In the genomic region with DNA sequence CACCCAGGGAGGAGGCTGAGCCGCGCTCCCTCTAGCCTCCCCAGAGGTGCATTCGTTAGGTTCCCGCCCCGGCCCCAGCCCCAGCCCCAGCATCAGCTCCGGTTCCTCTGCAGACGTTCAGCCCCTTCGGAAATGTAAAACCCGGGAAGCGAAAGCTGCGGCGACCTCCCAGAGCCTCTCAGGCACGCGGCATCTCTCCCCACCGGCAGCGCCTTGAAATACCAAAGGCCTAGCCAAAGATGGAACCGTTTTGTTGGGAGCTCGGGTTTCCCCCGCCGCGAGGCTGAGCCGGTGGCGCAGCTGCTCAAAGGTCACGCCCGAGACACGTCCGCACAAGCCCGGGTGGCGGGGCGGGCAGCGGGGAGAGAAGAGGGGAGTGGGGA, we compare ENCODE assay signal across 1 cellular context.
TF ChIP-seq lines count a peak whose summit lies in the region.

No MANE protein-coding gene starts in this region.

TF ChIP-seq in HepG2, 621 proteins besides CTCF, POLR2A, EP300 and RAD21 (continued from another document and continues in another):
- TF ChIP-seq, protein P1, sequence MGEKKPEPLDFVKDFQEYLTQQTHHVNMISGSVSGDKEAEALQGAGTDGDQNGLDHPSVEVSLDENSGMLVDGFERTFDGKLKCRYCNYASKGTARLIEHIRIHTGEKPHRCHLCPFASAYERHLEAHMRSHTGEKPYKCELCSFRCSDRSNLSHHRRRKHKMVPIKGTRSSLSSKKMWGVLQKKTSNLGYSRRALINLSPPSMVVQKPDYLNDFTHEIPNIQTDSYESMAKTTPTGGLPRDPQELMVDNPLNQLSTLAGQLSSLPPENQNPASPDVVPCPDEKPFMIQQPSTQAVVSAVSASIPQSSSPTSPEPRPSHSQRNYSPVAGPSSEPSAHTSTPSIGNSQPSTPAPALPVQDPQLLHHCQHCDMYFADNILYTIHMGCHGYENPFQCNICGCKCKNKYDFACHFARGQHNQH (CRISPR knock-in tag; IDR thresholded peaks at IDR 0.05): no peak
- TF ChIP-seq ZNF160 (CRISPR knock-in tag; IDR thresholded peaks at IDR 0.05): no peak
- TF ChIP-seq, protein P2, sequence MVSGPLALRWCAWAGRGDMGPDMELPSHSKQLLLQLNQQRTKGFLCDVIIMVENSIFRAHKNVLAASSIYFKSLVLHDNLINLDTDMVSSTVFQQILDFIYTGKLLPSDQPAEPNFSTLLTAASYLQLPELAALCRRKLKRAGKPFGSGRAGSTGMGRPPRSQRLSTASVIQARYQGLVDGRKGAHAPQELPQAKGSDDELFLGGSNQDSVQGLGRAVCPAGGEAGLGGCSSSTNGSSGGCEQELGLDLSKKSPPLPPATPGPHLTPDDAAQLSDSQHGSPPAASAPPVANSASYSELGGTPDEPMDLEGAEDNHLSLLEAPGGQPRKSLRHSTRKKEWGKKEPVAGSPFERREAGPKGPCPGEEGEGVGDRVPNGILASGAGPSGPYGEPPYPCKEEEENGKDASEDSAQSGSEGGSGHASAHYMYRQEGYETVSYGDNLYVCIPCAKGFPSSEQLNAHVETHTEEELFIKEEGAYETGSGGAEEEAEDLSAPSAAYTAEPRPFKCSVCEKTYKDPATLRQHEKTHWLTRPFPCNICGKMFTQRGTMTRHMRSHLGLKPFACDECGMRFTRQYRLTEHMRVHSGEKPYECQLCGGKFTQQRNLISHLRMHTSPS (CRISPR knock-in tag; IDR thresholded peaks at IDR 0.05; ENCODE audit: low read depth): no peak
- TF ChIP-seq, protein P3, sequence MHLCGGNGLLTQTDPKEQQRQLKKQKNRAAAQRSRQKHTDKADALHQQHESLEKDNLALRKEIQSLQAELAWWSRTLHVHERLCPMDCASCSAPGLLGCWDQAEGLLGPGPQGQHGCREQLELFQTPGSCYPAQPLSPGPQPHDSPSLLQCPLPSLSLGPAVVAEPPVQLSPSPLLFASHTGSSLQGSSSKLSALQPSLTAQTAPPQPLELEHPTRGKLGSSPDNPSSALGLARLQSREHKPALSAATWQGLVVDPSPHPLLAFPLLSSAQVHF (CRISPR knock-in tag; IDR thresholded peaks at IDR 0.05): no peak
- no peak for TF ChIP-seq ZNF225 (CRISPR knock-in tag; IDR thresholded peaks at IDR 0.05)
- TF ChIP-seq, protein P4, sequence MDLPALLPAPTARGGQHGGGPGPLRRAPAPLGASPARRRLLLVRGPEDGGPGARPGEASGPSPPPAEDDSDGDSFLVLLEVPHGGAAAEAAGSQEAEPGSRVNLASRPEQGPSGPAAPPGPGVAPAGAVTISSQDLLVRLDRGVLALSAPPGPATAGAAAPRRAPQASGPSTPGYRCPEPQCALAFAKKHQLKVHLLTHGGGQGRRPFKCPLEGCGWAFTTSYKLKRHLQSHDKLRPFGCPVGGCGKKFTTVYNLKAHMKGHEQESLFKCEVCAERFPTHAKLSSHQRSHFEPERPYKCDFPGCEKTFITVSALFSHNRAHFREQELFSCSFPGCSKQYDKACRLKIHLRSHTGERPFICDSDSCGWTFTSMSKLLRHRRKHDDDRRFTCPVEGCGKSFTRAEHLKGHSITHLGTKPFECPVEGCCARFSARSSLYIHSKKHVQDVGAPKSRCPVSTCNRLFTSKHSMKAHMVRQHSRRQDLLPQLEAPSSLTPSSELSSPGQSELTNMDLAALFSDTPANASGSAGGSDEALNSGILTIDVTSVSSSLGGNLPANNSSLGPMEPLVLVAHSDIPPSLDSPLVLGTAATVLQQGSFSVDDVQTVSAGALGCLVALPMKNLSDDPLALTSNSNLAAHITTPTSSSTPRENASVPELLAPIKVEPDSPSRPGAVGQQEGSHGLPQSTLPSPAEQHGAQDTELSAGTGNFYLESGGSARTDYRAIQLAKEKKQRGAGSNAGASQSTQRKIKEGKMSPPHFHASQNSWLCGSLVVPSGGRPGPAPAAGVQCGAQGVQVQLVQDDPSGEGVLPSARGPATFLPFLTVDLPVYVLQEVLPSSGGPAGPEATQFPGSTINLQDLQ (CRISPR knock-in tag; IDR thresholded peaks at IDR 0.05): no peak
- no peak for TF ChIP-seq ZNF138 (CRISPR knock-in tag; IDR thresholded peaks at IDR 0.05; ENCODE audit: low read depth)
- TF ChIP-seq RFX3 (CRISPR knock-in tag; IDR thresholded peaks at IDR 0.05): no peak
- no peak for TF ChIP-seq ZNF567 (CRISPR knock-in tag; IDR thresholded peaks at IDR 0.05; ENCODE audit: borderline replicate concordance)
- TF ChIP-seq MTA3 (CRISPR knock-in tag; IDR thresholded peaks at IDR 0.05): no peak
- no peak for TF ChIP-seq TSC22D2 (CRISPR knock-in tag; IDR thresholded peaks at IDR 0.05; ENCODE audit: borderline replicate concordance)
- no peak for TF ChIP-seq LCORL (IDR thresholded peaks at IDR 0.05)
- peak; percentile 51; the same call in 1 of the 2 replicates for TF ChIP-seq LCORL (CRISPR knock-in tag; IDR thresholded peaks at IDR 0.05)
- no peak for TF ChIP-seq ZNF766 (CRISPR knock-in tag; IDR thresholded peaks at IDR 0.05; ENCODE audit: borderline replicate concordance)
- TF ChIP-seq IRF2 (CRISPR knock-in tag; IDR thresholded peaks at IDR 0.05): no peak
- no peak for TF ChIP-seq KAT7 (CRISPR knock-in tag; IDR thresholded peaks at IDR 0.05; ENCODE audit: borderline replicate concordance)
- no peak for TF ChIP-seq ZNF883 (CRISPR knock-in tag; IDR thresholded peaks at IDR 0.05; ENCODE audit: not compliant biosample characterization)
- TF ChIP-seq, protein P5, sequence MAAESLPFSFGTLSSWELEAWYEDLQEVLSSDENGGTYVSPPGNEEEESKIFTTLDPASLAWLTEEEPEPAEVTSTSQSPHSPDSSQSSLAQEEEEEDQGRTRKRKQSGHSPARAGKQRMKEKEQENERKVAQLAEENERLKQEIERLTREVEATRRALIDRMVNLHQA (CRISPR knock-in tag; IDR thresholded peaks at IDR 0.05): no peak
- TF ChIP-seq, protein P6, sequence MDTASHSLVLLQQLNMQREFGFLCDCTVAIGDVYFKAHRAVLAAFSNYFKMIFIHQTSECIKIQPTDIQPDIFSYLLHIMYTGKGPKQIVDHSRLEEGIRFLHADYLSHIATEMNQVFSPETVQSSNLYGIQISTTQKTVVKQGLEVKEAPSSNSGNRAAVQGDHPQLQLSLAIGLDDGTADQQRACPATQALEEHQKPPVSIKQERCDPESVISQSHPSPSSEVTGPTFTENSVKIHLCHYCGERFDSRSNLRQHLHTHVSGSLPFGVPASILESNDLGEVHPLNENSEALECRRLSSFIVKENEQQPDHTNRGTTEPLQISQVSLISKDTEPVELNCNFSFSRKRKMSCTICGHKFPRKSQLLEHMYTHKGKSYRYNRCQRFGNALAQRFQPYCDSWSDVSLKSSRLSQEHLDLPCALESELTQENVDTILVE (CRISPR knock-in tag; IDR thresholded peaks at IDR 0.05): no peak
- TF ChIP-seq, protein P7, sequence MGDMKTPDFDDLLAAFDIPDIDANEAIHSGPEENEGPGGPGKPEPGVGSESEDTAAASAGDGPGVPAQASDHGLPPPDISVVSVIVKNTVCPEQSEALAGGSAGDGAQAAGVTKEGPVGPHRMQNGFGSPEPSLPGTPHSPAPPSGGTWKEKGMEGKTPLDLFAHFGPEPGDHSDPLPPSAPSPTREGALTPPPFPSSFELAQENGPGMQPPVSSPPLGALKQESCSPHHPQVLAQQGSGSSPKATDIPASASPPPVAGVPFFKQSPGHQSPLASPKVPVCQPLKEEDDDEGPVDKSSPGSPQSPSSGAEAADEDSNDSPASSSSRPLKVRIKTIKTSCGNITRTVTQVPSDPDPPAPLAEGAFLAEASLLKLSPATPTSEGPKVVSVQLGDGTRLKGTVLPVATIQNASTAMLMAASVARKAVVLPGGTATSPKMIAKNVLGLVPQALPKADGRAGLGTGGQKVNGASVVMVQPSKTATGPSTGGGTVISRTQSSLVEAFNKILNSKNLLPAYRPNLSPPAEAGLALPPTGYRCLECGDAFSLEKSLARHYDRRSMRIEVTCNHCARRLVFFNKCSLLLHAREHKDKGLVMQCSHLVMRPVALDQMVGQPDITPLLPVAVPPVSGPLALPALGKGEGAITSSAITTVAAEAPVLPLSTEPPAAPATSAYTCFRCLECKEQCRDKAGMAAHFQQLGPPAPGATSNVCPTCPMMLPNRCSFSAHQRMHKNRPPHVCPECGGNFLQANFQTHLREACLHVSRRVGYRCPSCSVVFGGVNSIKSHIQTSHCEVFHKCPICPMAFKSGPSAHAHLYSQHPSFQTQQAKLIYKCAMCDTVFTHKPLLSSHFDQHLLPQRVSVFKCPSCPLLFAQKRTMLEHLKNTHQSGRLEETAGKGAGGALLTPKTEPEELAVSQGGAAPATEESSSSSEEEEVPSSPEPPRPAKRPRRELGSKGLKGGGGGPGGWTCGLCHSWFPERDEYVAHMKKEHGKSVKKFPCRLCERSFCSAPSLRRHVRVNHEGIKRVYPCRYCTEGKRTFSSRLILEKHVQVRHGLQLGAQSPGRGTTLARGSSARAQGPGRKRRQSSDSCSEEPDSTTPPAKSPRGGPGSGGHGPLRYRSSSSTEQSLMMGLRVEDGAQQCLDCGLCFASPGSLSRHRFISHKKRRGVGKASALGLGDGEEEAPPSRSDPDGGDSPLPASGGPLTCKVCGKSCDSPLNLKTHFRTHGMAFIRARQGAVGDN (CRISPR knock-in tag; IDR thresholded peaks at IDR 0.05): peak; percentile 85
- TF ChIP-seq ZSCAN29 (CRISPR knock-in tag; conservative IDR thresholded peaks at IDR 0.05): no peak
- TF ChIP-seq ATF7-NPFF (CRISPR knock-in tag; IDR thresholded peaks at IDR 0.05; ENCODE audit: low read depth): no peak
- TF ChIP-seq ZNF746 (CRISPR knock-in tag; IDR thresholded peaks at IDR 0.05): peak; percentile 89
- TF ChIP-seq, protein P8, sequence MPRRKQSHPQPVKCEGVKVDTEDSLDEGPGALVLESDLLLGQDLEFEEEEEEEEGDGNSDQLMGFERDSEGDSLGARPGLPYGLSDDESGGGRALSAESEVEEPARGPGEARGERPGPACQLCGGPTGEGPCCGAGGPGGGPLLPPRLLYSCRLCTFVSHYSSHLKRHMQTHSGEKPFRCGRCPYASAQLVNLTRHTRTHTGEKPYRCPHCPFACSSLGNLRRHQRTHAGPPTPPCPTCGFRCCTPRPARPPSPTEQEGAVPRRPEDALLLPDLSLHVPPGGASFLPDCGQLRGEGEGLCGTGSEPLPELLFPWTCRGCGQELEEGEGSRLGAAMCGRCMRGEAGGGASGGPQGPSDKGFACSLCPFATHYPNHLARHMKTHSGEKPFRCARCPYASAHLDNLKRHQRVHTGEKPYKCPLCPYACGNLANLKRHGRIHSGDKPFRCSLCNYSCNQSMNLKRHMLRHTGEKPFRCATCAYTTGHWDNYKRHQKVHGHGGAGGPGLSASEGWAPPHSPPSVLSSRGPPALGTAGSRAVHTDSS (CRISPR knock-in tag; conservative IDR thresholded peaks at IDR 0.05): no peak
- TF ChIP-seq ZNF3 (CRISPR knock-in tag; IDR thresholded peaks at IDR 0.05): no peak
- peak; percentile 55; the same call in 1 of the 2 replicates for TF ChIP-seq ZMYM4 (CRISPR knock-in tag; IDR thresholded peaks at IDR 0.05)
- TF ChIP-seq, protein P9, sequence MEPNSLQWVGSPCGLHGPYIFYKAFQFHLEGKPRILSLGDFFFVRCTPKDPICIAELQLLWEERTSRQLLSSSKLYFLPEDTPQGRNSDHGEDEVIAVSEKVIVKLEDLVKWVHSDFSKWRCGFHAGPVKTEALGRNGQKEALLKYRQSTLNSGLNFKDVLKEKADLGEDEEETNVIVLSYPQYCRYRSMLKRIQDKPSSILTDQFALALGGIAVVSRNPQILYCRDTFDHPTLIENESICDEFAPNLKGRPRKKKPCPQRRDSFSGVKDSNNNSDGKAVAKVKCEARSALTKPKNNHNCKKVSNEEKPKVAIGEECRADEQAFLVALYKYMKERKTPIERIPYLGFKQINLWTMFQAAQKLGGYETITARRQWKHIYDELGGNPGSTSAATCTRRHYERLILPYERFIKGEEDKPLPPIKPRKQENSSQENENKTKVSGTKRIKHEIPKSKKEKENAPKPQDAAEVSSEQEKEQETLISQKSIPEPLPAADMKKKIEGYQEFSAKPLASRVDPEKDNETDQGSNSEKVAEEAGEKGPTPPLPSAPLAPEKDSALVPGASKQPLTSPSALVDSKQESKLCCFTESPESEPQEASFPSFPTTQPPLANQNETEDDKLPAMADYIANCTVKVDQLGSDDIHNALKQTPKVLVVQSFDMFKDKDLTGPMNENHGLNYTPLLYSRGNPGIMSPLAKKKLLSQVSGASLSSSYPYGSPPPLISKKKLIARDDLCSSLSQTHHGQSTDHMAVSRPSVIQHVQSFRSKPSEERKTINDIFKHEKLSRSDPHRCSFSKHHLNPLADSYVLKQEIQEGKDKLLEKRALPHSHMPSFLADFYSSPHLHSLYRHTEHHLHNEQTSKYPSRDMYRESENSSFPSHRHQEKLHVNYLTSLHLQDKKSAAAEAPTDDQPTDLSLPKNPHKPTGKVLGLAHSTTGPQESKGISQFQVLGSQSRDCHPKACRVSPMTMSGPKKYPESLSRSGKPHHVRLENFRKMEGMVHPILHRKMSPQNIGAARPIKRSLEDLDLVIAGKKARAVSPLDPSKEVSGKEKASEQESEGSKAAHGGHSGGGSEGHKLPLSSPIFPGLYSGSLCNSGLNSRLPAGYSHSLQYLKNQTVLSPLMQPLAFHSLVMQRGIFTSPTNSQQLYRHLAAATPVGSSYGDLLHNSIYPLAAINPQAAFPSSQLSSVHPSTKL (CRISPR knock-in tag; IDR thresholded peaks at IDR 0.05): peak; percentile 51
- 0 out of 2 replicates have a peak, but pooled peaks have one; percentile 33 for TF ChIP-seq THAP11 (CRISPR knock-in tag; IDR thresholded peaks at IDR 0.05)
- TF ChIP-seq ZNF775 (CRISPR knock-in tag; IDR thresholded peaks at IDR 0.05; ENCODE audit: borderline replicate concordance): no peak
- TF ChIP-seq, protein P10, sequence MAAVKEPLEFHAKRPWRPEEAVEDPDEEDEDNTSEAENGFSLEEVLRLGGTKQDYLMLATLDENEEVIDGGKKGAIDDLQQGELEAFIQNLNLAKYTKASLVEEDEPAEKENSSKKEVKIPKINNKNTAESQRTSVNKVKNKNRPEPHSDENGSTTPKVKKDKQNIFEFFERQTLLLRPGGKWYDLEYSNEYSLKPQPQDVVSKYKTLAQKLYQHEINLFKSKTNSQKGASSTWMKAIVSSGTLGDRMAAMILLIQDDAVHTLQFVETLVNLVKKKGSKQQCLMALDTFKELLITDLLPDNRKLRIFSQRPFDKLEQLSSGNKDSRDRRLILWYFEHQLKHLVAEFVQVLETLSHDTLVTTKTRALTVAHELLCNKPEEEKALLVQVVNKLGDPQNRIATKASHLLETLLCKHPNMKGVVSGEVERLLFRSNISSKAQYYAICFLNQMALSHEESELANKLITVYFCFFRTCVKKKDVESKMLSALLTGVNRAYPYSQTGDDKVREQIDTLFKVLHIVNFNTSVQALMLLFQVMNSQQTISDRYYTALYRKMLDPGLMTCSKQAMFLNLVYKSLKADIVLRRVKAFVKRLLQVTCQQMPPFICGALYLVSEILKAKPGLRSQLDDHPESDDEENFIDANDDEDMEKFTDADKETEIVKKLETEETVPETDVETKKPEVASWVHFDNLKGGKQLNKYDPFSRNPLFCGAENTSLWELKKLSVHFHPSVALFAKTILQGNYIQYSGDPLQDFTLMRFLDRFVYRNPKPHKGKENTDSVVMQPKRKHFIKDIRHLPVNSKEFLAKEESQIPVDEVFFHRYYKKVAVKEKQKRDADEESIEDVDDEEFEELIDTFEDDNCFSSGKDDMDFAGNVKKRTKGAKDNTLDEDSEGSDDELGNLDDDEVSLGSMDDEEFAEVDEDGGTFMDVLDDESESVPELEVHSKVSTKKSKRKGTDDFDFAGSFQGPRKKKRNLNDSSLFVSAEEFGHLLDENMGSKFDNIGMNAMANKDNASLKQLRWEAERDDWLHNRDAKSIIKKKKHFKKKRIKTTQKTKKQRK (IDR thresholded peaks at IDR 0.05; ENCODE audit: low read length): no peak
- no peak for TF ChIP-seq ZNF10 (CRISPR knock-in tag; IDR thresholded peaks at IDR 0.05; ENCODE audit: borderline replicate concordance, low read depth)
- TF ChIP-seq KLF6 (CRISPR knock-in tag; IDR thresholded peaks at IDR 0.05): no peak
- no peak for TF ChIP-seq ZNF724P (CRISPR knock-in tag; IDR thresholded peaks at IDR 0.05; ENCODE audit: borderline replicate concordance)
- TF ChIP-seq EEA1 (CRISPR knock-in tag; IDR thresholded peaks at IDR 0.05; ENCODE audit: borderline replicate concordance): no peak
- TF ChIP-seq ZNF782 (CRISPR knock-in tag; IDR thresholded peaks at IDR 0.05; ENCODE audit: borderline replicate concordance): no peak
- TF ChIP-seq, protein P11, sequence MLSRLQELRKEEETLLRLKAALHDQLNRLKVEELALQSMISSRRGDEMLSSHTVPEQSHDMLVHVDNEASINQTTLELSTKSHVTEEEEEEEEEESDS (CRISPR knock-in tag; IDR thresholded peaks at IDR 0.05; ENCODE audit: borderline replicate concordance): no peak
- no peak for TF ChIP-seq ZNF777 (CRISPR knock-in tag; IDR thresholded peaks at IDR 0.05)
- no peak for TF ChIP-seq ZNF709 (CRISPR knock-in tag; IDR thresholded peaks at IDR 0.05)
